ENCODE assay signal across 1 cellular context in the genomic region with DNA sequence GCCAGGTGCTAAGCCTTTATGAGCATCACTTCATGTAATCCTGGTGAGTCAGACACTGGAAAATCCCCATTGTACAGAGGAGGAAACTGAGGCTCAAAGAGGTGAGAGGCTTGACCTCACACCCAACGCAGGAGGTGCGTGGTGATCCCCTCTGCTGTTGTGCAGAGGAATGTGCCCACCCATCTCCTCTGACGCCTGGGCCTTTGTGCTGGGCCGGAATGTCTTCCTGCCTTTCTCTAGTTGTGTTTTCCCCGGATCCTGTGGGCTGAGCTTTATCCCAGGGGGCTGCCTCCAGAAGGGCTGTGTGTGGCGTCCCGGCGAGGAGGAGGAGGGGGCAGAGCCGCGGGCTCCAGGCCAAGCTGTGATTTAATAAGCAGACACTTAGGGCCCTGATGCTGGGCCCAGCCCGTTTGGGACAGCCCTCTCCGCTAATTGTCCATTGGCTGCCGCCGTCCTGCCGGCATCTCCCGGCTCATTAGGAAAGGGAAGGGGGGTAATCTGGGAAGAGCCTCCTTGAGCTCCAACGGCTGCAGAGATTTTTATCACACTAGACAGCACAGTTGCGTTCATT.
TF ChIP-seq lines count a peak whose summit lies in the region.

No MANE protein-coding gene starts in this region.

TF ChIP-seq in SK-N-SH, 30 proteins besides CTCF, POLR2A, EP300 and RAD21 (continued from another document):
- TF ChIP-seq NFIC (IDR thresholded peaks at IDR 0.05; ENCODE audit: borderline replicate concordance) = 0 out of 2 replicates have a peak, but pooled peaks have one; percentile 16
- peak; percentile 50 for TF ChIP-seq CHD2 (IDR thresholded peaks at IDR 0.05; ENCODE audit: low read length, partially characterized antibody)
- TF ChIP-seq RCOR1 (IDR thresholded peaks at IDR 0.05; ENCODE audit: low read length) = 0 out of 2 replicates have a peak, but pooled peaks have one; percentile 5
- TF ChIP-seq, protein P1, sequence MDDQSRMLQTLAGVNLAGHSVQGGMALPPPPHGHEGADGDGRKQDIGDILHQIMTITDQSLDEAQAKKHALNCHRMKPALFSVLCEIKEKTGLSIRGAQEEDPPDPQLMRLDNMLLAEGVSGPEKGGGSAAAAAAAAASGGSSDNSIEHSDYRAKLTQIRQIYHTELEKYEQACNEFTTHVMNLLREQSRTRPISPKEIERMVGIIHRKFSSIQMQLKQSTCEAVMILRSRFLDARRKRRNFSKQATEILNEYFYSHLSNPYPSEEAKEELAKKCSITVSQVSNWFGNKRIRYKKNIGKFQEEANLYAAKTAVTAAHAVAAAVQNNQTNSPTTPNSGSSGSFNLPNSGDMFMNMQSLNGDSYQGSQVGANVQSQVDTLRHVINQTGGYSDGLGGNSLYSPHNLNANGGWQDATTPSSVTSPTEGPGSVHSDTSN (IDR thresholded peaks at IDR 0.05) = no peak
